ENCODE assay signal across 7 cellular contexts in the genomic region with DNA sequence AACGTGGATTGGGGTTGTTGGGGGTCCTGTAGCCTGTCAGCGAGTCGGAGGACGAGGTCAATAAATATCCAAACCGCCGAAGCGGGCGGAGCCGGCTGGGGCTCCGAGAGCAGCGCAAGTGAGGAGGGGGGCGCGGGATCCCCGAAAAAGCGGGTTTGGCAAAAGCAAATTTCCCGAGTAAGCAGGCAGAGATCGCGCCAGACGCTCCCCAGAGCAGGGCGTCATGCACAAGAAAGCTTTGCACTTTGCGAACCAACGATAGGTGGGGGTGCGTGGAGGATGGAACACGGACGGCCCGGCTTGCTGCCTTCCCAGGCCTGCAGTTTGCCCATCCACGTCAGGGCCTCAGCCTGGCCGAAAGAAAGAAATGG. TPM values are rescaled to one million over a fixed set of nuclear protein-coding genes. Genes with fewer than 3 reads are reported as not detected.
DNase-seq lines count a peak whose midpoint lies in the region; ATAC-seq lines count a peak whose summit lies in the region.

No MANE protein-coding gene starts in this region.

- no peaks in the 10 kb centered on the region for H3K27me3 ChIP-seq in MG63

- ATAC-seq in GM18498 (IDR thresholded peaks at IDR 0.05; ENCODE audit: unreplicated experiment) (peak; percentile 15), HG02884 (IDR thresholded peaks at IDR 0.05; ENCODE audit: unreplicated experiment) (no peak)

- peak overlapping the region; percentile 78 for H3K4me3 ChIP-seq in MG63

- no peaks in the 10 kb centered on the region for H3K9me3 ChIP-seq in MG63

- DNase-seq in MG63 = peak; percentile 52
- DNase-seq in activated T-helper 9 cell treated with anti-CD3 and anti-CD28 coated beads, Interleukin-2, amount 50 U/mL, for 16 hours (ENCODE audit: low read depth) = peak; percentile 26
- peak; percentile 74 for DNase-seq in globus pallidus (ENCODE audit: low spot score)
- peak; percentile 60 for DNase-seq in pons (ENCODE audit: low spot score)
- no peak for DNase-seq in NCI-H1436 (lab: John Stamatoyannopoulos, UW)

- H3K36me3 ChIP-seq in MG63 = peaks cover 56% of the 10 kb centered on the region

RNA-seq across cellular contexts. Expression of a gene that starts 0.8 kb away (rescaled TPM):
- 11.4 and 18.6 TPM in 2 replicates for total RNA-seq in MG63 (2014; rRNA removed; shearing (Covaris generic); ENCODE audit: low replicate concordance)

RNA-seq across cellular contexts. Expression of a gene that starts 12.5 kb away (rescaled TPM):
- 3.9 and 7.0 TPM in 2 replicates for total RNA-seq in MG63 (2014; rRNA removed; shearing (Covaris generic); ENCODE audit: low replicate concordance)

RNA-seq across cellular contexts. Expression of a gene that starts 22.8 kb away (rescaled TPM):
- total RNA-seq in MG63 (2014; rRNA removed; shearing (Covaris generic); ENCODE audit: low replicate concordance) = 30.4 and 48.0 TPM in 2 replicates

RNA-seq across cellular contexts. Expression of a gene that starts 36.6 kb away (rescaled TPM):
- 0.99 TPM in 1 of 2 replicates, not detected in the other for total RNA-seq in MG63 (2014; rRNA removed; shearing (Covaris generic); ENCODE audit: low replicate concordance)

RNA-seq across cellular contexts. Expression of a gene that starts 39.1 kb away (rescaled TPM):
- total RNA-seq in MG63 (2014; rRNA removed; shearing (Covaris generic); ENCODE audit: low replicate concordance) = 4.3 and 12.3 TPM in 2 replicates
